Comparison of ENCODE assay signal across 8 cellular contexts in genomic region chr17:4898927-4899326, GRCh38. TPM values are rescaled to one million over a fixed set of nuclear protein-coding genes. Genes with fewer than 3 reads are reported as not detected.
DNase-seq lines count a peak whose midpoint lies in the region; ATAC-seq and TF ChIP-seq lines count a peak whose summit lies in the region.
"Had no signal": no experiment of that assay in that cellular context is flagged by ENCODE, and none has a peak within 500 bp of the region (broad histone marks: within the 10 kb centered on the region; RNA-seq: fewer than 3 reads in every experiment).

No MANE protein-coding gene starts in this region.

- no peaks in the 10 kb centered on the region for H3K27me3 ChIP-seq in body of pancreas
- H3K27me3 ChIP-seq in neutrophil, result peaks cover 50% of the 10 kb centered on the region

- 8% methylated on average over 22 of the region's 34 CpGs; no CpG with 5 or more reads in 1 of the 2 donors for whole genome bisulfite sequencing in body of pancreas, 2 donors

- peak; percentile 11 for ATAC-seq in GM19025 (IDR thresholded peaks at IDR 0.05; ENCODE audit: low read depth, unreplicated experiment)
- ATAC-seq in body of pancreas, result peak; percentile 1
- ATAC-seq in HG03354 (IDR thresholded peaks at IDR 0.05; ENCODE audit: poor library complexity, severe bottlenecking, unreplicated experiment), result no peak

- no peaks in the 10 kb centered on the region for H3K9me3 ChIP-seq in body of pancreas
- no peaks in the 10 kb centered on the region for H3K9me3 ChIP-seq in neutrophil
- no peaks in the 10 kb centered on the region for H3K9me3 ChIP-seq in OCI-LY7 (ENCODE audit: low read length)

- TF ChIP-seq CTCF in body of pancreas (IDR thresholded peaks at IDR 0.05) (no peak), neutrophil (IDR thresholded peaks at IDR 0.05) (no peak), OCI-LY7 (conservative IDR thresholded peaks at IDR 0.05; ENCODE audit: low read length) (no peak)

- H3K27ac ChIP-seq in body of pancreas (peak overlapping the region in 2 of 4 donors; percentile 46 to 47), neutrophil (peak overlapping the region; percentile 95), OCI-LY7 (ENCODE audit: low read depth, low read length, poor library complexity, severe bottlenecking) (no peak overlapping the region)

- H3K4me3 ChIP-seq in body of pancreas (peak overlapping the region; percentile 13 to 48), neutrophil (ENCODE audit: low read depth in 1 of 2, low read length in 1 of 2) (peak overlapping the region; percentile 63 to 86), OCI-LY7 (ENCODE audit: low read depth, low read length, poor library complexity, severe bottlenecking) (no peak overlapping the region)

- H3K4me1 ChIP-seq in body of pancreas (peaks cover 43% of the 10 kb centered on the region), neutrophil (ENCODE audit: control insufficient read depth in 1 of 2, insufficient read depth in 1 of 2, low read depth in 1 of 2, low read length in 1 of 2) (peaks cover 37 to 49% of the 10 kb centered on the region in 2 experiments), OCI-LY7 (ENCODE audit: insufficient read depth, low read length, poor library complexity, severe bottlenecking) (peaks cover 9% of the 10 kb centered on the region)

- CTCF ChIA-PET in OCI-LY7 (lab: Charles Lee; ENCODE audit: unreplicated experiment), result no interaction called here

- H2AFZ ChIP-seq in OCI-LY7 (ENCODE audit: low read length), result no peak overlapping the region

- no peak for TF ChIP-seq POLR2A in body of pancreas (IDR thresholded peaks at IDR 0.05)

- BruUV-seq in OCI-LY7 (replicated peaks; lab: Mats Ljungman, UMichigan), result no TSS peak

- POLR2A ChIA-PET in OCI-LY7 (lab: Charles Lee), result no interaction called here

- DNase-seq in body of pancreas, result peak in 2 of 4 donors; percentile 18 to 29
- DNase-seq in OCI-LY7 (ENCODE audit: low spot score), result no peak
- no peak for DNase-seq in DMS79 (lab: John Stamatoyannopoulos, UW)
- DNase-seq: NCI-H2029 treated with DMSO at 0.1 percent for 48 hours had no signal

- H4K20me1 ChIP-seq in OCI-LY7 (ENCODE audit: insufficient read depth, low read length), result no peaks in the 10 kb centered on the region

- H3K36me3 ChIP-seq in body of pancreas (replicated peaks in 1 of 2; ENCODE audit: insufficient read depth in 1 of 2, low read depth in 2 of 2) (peaks cover 0 to 4% of the 10 kb centered on the region in 2 donors), neutrophil (peaks cover 39% of the 10 kb centered on the region), OCI-LY7 (ENCODE audit: insufficient read depth, low read length) (peaks cover 32% of the 10 kb centered on the region; the same call in 1 of the 2 replicates)

- H3K4me2 ChIP-seq in OCI-LY7 (ENCODE audit: low read length), result no peak overlapping the region

- no peaks in the 10 kb centered on the region for H3K79me2 ChIP-seq in OCI-LY7 (ENCODE audit: insufficient read depth, low read depth, low read length)

- intact Hi-C loops in body of pancreas (cut with DNase I) (loop anchor here (10.0 kb wide), 1 partner anchor 194 kb away; the partner anchor contains the start of gene PELP1), OCI-LY7 (cut with micrococcal nuclease; ENCODE audit: unreplicated experiment) (no loop called here)

- H3K9me2 ChIP-seq in OCI-LY7 (ENCODE audit: insufficient read depth, low read length), result no peaks in the 10 kb centered on the region

RNA-seq across cellular contexts. Expression of gene C17orf107, which starts 0.4 kb away (rescaled TPM):
- total RNA-seq in body of pancreas (10 to 100 TPM in 1 of 2 donors, 1 to 10 TPM in 1; 5.2 to 11.9 TPM), OCI-LY7 (2022) (0.76 and 1.1 TPM in 2 replicates)
- 0.18 and 0.79 TPM in 2 replicates for total RNA-seq in OCI-LY7 (2014; rRNA removed; shearing (Covaris generic))

RNA-seq across cellular contexts. Expression of gene CHRNE, which starts 4.0 kb away (rescaled TPM):
- total RNA-seq in body of pancreas, result 1 to 10 TPM in 1 of 2 donors, under 1 TPM in 1; 0.33 to 1.8 TPM
- total RNA-seq in OCI-LY7 (2014; rRNA removed; shearing (Covaris generic)), result 0.32 and 0.59 TPM in 2 replicates
- total RNA-seq in OCI-LY7 (2022), result 0.27 and 0.68 TPM in 2 replicates

RNA-seq across cellular contexts. Expression of gene GP1BA, which starts 33.1 kb away (rescaled TPM):
- total RNA-seq in body of pancreas, result not detected
- total RNA-seq in OCI-LY7 (2014; rRNA removed; shearing (Covaris generic)), result not detected in 2 replicates
- total RNA-seq in OCI-LY7 (2022), result not detected in 2 replicates
- total RNA-seq: dermis microvascular lymphatic vessel endothelial cell had no signal

RNA-seq across cellular contexts. Expression of gene SLC25A11, which starts 40.9 kb away (rescaled TPM):
- total RNA-seq in body of pancreas (10 to 100 TPM; 23.7 to 33.2 TPM), OCI-LY7 (2022) (66.8 and 68.2 TPM in 2 replicates)
- 59.6 and 80.6 TPM in 2 replicates for total RNA-seq in OCI-LY7 (2014; rRNA removed; shearing (Covaris generic))

RNA-seq across cellular contexts. Expression of gene RNF167, which starts 41.1 kb away (rescaled TPM):
- total RNA-seq in body of pancreas (10 to 100 TPM; 23.1 to 37.6 TPM), OCI-LY7 (2022) (120 and 124 TPM in 2 replicates)
- 31.4 and 46.5 TPM in 2 replicates for total RNA-seq in OCI-LY7 (2014; rRNA removed; shearing (Covaris generic))
